In genomic region chr13:38341149-38341692, GRCh38 we compare ENCODE assay signal across 22 cellular contexts.
"Had no signal": no experiment of that assay in that cellular context is flagged by ENCODE, and none has a peak within 500 bp of the region (broad histone marks: within the 10 kb centered on the region; RNA-seq: fewer than 3 reads in every experiment).

No MANE protein-coding gene starts in this region.

- H3K36me3 Mint-ChIP-seq: activated naive CD8-positive, alpha-beta T cell; naive thymus-derived CD4-positive, alpha-beta T cell had no signal

- H3K27me3 Mint-ChIP-seq: activated T-cell treated with anti-CD3 and anti-CD28 coated beads, Interleukin-2, amount 50 U/mL, for 24 hours; progenitor cell of endocrine pancreas had no signal

- ATAC-seq: activated T-helper 17 cell treated with anti-CD3 and anti-CD28 coated beads, Interleukin-2, amount 50 U/mL, for 72 hours; effector memory CD8-positive, alpha-beta T cell; heart right ventricle; lower lobe of right lung; naive thymus-derived CD4-positive, alpha-beta T cell; stimulated activated naive B cell treated with anti-CD40 and anti-IgM and Interleukin-4, amounts not matched to agents 10 μg/mL and 1 μg/mL and 100 μg/mL, for 72 hours had no signal

- H3K4me1 Mint-ChIP-seq: activated T-helper 17 cell treated with anti-CD3 and anti-CD28 coated beads, Interleukin-2, amount 50 U/mL, for 72 hours; central memory CD8-positive, alpha-beta T cell; naive thymus-derived CD4-positive, alpha-beta T cell had no signal

- H3K27ac Mint-ChIP-seq: activated naive CD8-positive, alpha-beta T cell; activated T-cell treated with anti-CD3 and anti-CD28 coated beads, Interleukin-2, amount 50 U/mL, for 24 hours; activated T-helper 17 cell treated with anti-CD3 and anti-CD28 coated beads, Interleukin-2, amount 50 U/mL, for 72 hours; effector memory CD8-positive, alpha-beta T cell; progenitor cell of endocrine pancreas; stimulated activated naive B cell treated with anti-CD40 and anti-IgM and Interleukin-4, amounts not matched to agents 10 μg/mL and 1 μg/mL and 100 μg/mL, for 72 hours had no signal

- H3K9me3 Mint-ChIP-seq: activated T-cell treated with anti-CD3 and anti-CD28 coated beads, Interleukin-2, amount 50 U/mL, for 24 hours; activated T-helper 17 cell treated with anti-CD3 and anti-CD28 coated beads, Interleukin-2, amount 50 U/mL, for 72 hours; central memory CD8-positive, alpha-beta T cell; effector memory CD8-positive, alpha-beta T cell; naive thymus-derived CD4-positive, alpha-beta T cell; stimulated activated naive B cell treated with anti-CD40 and anti-IgM and Interleukin-4, amounts not matched to agents 10 μg/mL and 1 μg/mL and 100 μg/mL, for 72 hours had no signal

- DNase-seq: activated CD4-positive, alpha-beta T cell treated with anti-CD3 and anti-CD28 coated beads for 1 hour; activated CD4-positive, alpha-beta T cell treated with anti-CD3 and anti-CD28 coated beads, Interleukin-2, amount 50 U/mL, for 1 hour; activated T-cell treated with anti-CD3 and anti-CD28 coated beads, Interleukin-2, amount 50 U/mL, for 24 hours; adrenal gland; colonic mucosa; dorsolateral prefrontal cortex; effector memory CD8-positive, alpha-beta T cell; heart right ventricle; kidney; lower lobe of right lung; naive thymus-derived CD4-positive, alpha-beta T cell; stimulated activated CD4-positive, alpha-beta T cell treated with anti-CD3 and anti-CD28 coated beads, Interleukin-2, amount 100 ng/mL, for 48 hours; stimulated activated CD8-positive, alpha-beta memory T cell treated with anti-CD3 and anti-CD28 coated beads, Interleukin-4, amount 100 ng/mL, for 48 hours; stimulated activated naive B cell treated with anti-CD40 and anti-IgM and Interleukin-4, amounts not matched to agents 10 μg/mL and 1 μg/mL and 100 μg/mL, for 72 hours; T1000; trophoblast cell; uterus; WERI-Rb-1 had no signal

- H3K4me3 Mint-ChIP-seq: activated naive CD8-positive, alpha-beta T cell; activated T-cell treated with anti-CD3 and anti-CD28 coated beads, Interleukin-2, amount 50 U/mL, for 24 hours; activated T-helper 17 cell treated with anti-CD3 and anti-CD28 coated beads, Interleukin-2, amount 50 U/mL, for 72 hours; central memory CD8-positive, alpha-beta T cell; effector memory CD8-positive, alpha-beta T cell; naive thymus-derived CD4-positive, alpha-beta T cell; stimulated activated naive B cell treated with anti-CD40 and anti-IgM and Interleukin-4, amounts not matched to agents 10 μg/mL and 1 μg/mL and 100 μg/mL, for 72 hours had no signal
